ENCODE assay signal across 8 cellular contexts in genomic region chr16:56869513-56870270, GRCh38. TPM values are rescaled to one million over a fixed set of nuclear protein-coding genes. Genes with fewer than 3 reads are reported as not detected.
DNase-seq lines count a peak whose midpoint lies in the region; ATAC-seq and TF ChIP-seq lines count a peak whose summit lies in the region.

No MANE protein-coding gene starts in this region.

- TF ChIP-seq CTCF in Caco-2 (IDR thresholded peaks at IDR 0.05; ENCODE audit: insufficient read depth in 1 of 2, low read depth in 1 of 2, low read length in 1 of 2, severe bottlenecking in 1 of 2, unreplicated experiment in 1 of 2) (peak; percentile 53 to 60), WERI-Rb-1 (IDR thresholded peaks at IDR 0.05; ENCODE audit: low read depth, low read length) (peak; percentile 63), right lobe of liver (IDR thresholded peaks at IDR 0.05) (peak; percentile 32 to 51 (median 46)), dorsolateral prefrontal cortex (IDR thresholded peaks at IDR 0.05 in 54 of 56, conservative IDR thresholded peaks at IDR 0.05 in 2 of 56; ENCODE audit: low read depth in 1 of 56, partially characterized antibody in 56 of 56) (no peak)

- no peak for TF ChIP-seq POLR2A in right lobe of liver (IDR thresholded peaks at IDR 0.05)

- H3K4me3 Mint-ChIP-seq in Caco-2 (ENCODE audit: unreplicated experiment), result no peak overlapping the region

- CTCF ChIA-PET in Caco-2 (lab: Charles Lee), result interaction anchor here (0.7 to 2.9 kb wide), 6 partner anchors 9 to 83 kb away, joined by 3 to 15 read pairs (median 4); no protein-coding TSS in a partner anchor

- peaks cover 17% of the 10 kb centered on the region for H3K4me1 Mint-ChIP-seq in Caco-2 (ENCODE audit: low read depth, unreplicated experiment)

- no peaks in the 10 kb centered on the region for H3K9me3 Mint-ChIP-seq in Caco-2 (ENCODE audit: unreplicated experiment)

- intact Hi-C loops in Caco-2 (cut with micrococcal nuclease; ENCODE audit: unreplicated experiment), result loop anchor here (1.0 kb wide), 1 partner anchor 76 kb away; no protein-coding TSS in a partner anchor
- intact Hi-C loops in right lobe of liver (cut with DNase I), result loop anchor here (5.0 to 10.0 kb wide), 2 partner anchors 83 to 85 kb away; no protein-coding TSS in a partner anchor
- intact Hi-C loops in dorsolateral prefrontal cortex (cut with DNase I), result loop anchor here (5.0 to 10.0 kb wide), 8 partner anchors 43 to 295 kb away; partner anchors contain the start of gene HERPUD1 (in 2 of the 2)

- ATAC-seq in HG02798 (IDR thresholded peaks at IDR 0.05; ENCODE audit: poor library complexity, unreplicated experiment), result peak; percentile 34
- peak; percentile 75 to 81 (median 78) for ATAC-seq in right lobe of liver
- no peak for ATAC-seq in GM19397 (IDR thresholded peaks at IDR 0.05; ENCODE audit: unreplicated experiment)
- no peak for ATAC-seq in GM18867 (IDR thresholded peaks at IDR 0.05; ENCODE audit: unreplicated experiment)

- no TSS peak for BruUV-seq in Caco-2 (replicated peaks; lab: Mats Ljungman, UMichigan)

- H3K27me3 ChIP-seq in Caco-2 (replicated peaks; ENCODE audit: control insufficient read depth, insufficient read depth, low read length), result no peaks in the 10 kb centered on the region
- H3K27me3 ChIP-seq in WERI-Rb-1 (ENCODE audit: insufficient read depth, low read depth, severe bottlenecking), result no peaks in the 10 kb centered on the region
- H3K27me3 ChIP-seq in right lobe of liver, result no peaks in the 10 kb centered on the region
- no peaks in the 10 kb centered on the region for H3K27me3 ChIP-seq in dorsolateral prefrontal cortex

- H3K36me3 Mint-ChIP-seq in Caco-2 (ENCODE audit: insufficient read depth, unreplicated experiment), result peaks cover 7% of the 10 kb centered on the region

- WGBS in right lobe of liver (ENCODE audit: insufficient coverage, low coverage, low lambda C conversion rate, missing lambda C conversion rate), result 60% methylated on average over 13 of the region's 23 CpGs

- H3K27ac ChIP-seq in WERI-Rb-1, result no peak overlapping the region
- H3K27ac ChIP-seq in right lobe of liver, result no peak overlapping the region
- no peak overlapping the region for H3K27ac ChIP-seq in dorsolateral prefrontal cortex

- H3K27me3 Mint-ChIP-seq in Caco-2 (ENCODE audit: insufficient read depth, unreplicated experiment), result no peaks in the 10 kb centered on the region

- no peaks in the 10 kb centered on the region for H3K36me3 ChIP-seq in Caco-2 (ENCODE audit: control insufficient read depth, insufficient read depth, low read length)
- no peaks in the 10 kb centered on the region for H3K36me3 ChIP-seq in WERI-Rb-1
- H3K36me3 ChIP-seq in right lobe of liver, result no peaks in the 10 kb centered on the region

- peaks cover 21% of the 10 kb centered on the region for H3K4me1 ChIP-seq in Caco-2
- H3K4me1 ChIP-seq in right lobe of liver, result no peaks in the 10 kb centered on the region

- H3K9me3 ChIP-seq in Caco-2 (no peaks in the 10 kb centered on the region), WERI-Rb-1 (ENCODE audit: severe bottlenecking) (no peaks in the 10 kb centered on the region), right lobe of liver (no peaks in the 10 kb centered on the region)

- no peak overlapping the region for H3K27ac Mint-ChIP-seq in Caco-2 (ENCODE audit: unreplicated experiment)

- H3K4me3 ChIP-seq in Caco-2 (ENCODE audit: low read depth, low read length) (no peak overlapping the region), WERI-Rb-1 (ENCODE audit: low read depth, low read length) (no peak overlapping the region), right lobe of liver (no peak overlapping the region), dorsolateral prefrontal cortex (no peak overlapping the region)

- POLR2A ChIA-PET in Caco-2 (lab: Charles Lee), result no interaction called here

- DNase-seq in Caco-2 (peak; percentile 68 to 70), WERI-Rb-1 (peak; percentile 27), right lobe of liver (no peak), dorsolateral prefrontal cortex (no peak), inferior parietal cortex (ENCODE audit: extremely low spot score) (no peak)

RNA-seq across cellular contexts. Expression of gene SLC12A3, which starts 4.7 kb away (rescaled TPM):
- total RNA-seq in Caco-2 (2022), result 0.67 and 0.73 TPM in 2 replicates
- total RNA-seq in right lobe of liver, result not detected
- total RNA-seq in dorsolateral prefrontal cortex, result 1 to 10 TPM in 20 of 120 experiments, under 1 TPM in 80, not detected in 20; 0.10 to 3.2 (median 0.46) TPM

Comparison
In these comparisons a context has a peak if more than half of its experiments do, and no peak if none do; other contexts are left out.
1. DNase-seq: peak in Caco-2 (2 of 2) and WERI-Rb-1 (single experiment); none in right lobe of liver (0 of 3), dorsolateral prefrontal cortex (0 of 10) and inferior parietal cortex (single experiment).
2. CTCF ChIP-seq: peak in Caco-2 (2 of 2), WERI-Rb-1 (single experiment) and right lobe of liver (4 of 4); none in dorsolateral prefrontal cortex (0 of 56).
3. ATAC-seq: peak in HG02798 (single experiment) and right lobe of liver (4 of 4); none in GM19397 (single experiment) and GM18867 (single experiment).